ENCODE assay signal across 1 cellular context in the genomic region with DNA sequence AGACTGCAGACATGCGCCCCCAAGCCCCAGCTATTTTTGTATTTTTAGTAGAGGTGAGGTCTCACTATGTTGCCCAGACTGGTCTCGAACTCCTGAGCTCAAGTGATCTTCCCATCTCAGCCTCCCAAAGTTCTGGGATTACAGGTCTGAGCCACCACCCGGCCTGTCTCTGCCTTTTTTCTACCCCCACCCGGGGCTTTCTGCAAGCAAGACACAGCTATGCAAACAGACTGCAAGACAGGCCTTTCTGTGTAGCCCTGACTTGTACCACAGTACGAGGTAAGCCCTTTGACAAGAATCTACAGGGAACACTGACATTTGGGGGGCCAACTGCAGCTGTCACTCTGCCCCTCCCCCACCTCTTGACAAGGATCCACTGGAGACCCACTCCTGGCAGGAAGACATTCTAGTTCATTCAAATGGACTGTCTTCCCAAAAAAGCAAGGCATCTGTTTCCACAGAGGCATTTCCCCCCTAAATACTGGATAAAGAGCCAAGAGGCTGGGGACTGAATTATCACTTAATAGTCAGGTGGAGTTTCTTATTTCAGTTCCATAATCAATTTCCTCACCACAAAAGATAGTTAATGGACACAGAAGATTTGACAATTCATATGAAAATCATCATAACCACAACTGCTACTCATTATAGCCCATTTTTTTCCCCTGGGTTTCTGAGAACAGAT.
TF ChIP-seq lines count a peak whose summit lies in the region.

No MANE protein-coding gene starts in this region.

TF ChIP-seq in GM12878, 131 proteins besides CTCF, POLR2A, EP300 and RAD21 (continued from another document and continues in another):
- TF ChIP-seq, protein P1, sequence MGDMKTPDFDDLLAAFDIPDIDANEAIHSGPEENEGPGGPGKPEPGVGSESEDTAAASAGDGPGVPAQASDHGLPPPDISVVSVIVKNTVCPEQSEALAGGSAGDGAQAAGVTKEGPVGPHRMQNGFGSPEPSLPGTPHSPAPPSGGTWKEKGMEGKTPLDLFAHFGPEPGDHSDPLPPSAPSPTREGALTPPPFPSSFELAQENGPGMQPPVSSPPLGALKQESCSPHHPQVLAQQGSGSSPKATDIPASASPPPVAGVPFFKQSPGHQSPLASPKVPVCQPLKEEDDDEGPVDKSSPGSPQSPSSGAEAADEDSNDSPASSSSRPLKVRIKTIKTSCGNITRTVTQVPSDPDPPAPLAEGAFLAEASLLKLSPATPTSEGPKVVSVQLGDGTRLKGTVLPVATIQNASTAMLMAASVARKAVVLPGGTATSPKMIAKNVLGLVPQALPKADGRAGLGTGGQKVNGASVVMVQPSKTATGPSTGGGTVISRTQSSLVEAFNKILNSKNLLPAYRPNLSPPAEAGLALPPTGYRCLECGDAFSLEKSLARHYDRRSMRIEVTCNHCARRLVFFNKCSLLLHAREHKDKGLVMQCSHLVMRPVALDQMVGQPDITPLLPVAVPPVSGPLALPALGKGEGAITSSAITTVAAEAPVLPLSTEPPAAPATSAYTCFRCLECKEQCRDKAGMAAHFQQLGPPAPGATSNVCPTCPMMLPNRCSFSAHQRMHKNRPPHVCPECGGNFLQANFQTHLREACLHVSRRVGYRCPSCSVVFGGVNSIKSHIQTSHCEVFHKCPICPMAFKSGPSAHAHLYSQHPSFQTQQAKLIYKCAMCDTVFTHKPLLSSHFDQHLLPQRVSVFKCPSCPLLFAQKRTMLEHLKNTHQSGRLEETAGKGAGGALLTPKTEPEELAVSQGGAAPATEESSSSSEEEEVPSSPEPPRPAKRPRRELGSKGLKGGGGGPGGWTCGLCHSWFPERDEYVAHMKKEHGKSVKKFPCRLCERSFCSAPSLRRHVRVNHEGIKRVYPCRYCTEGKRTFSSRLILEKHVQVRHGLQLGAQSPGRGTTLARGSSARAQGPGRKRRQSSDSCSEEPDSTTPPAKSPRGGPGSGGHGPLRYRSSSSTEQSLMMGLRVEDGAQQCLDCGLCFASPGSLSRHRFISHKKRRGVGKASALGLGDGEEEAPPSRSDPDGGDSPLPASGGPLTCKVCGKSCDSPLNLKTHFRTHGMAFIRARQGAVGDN (IDR thresholded peaks at IDR 0.05), result no peak
- peak; percentile 72 to 79 for TF ChIP-seq IKZF2 (IDR thresholded peaks at IDR 0.05)
- TF ChIP-seq, protein P2, sequence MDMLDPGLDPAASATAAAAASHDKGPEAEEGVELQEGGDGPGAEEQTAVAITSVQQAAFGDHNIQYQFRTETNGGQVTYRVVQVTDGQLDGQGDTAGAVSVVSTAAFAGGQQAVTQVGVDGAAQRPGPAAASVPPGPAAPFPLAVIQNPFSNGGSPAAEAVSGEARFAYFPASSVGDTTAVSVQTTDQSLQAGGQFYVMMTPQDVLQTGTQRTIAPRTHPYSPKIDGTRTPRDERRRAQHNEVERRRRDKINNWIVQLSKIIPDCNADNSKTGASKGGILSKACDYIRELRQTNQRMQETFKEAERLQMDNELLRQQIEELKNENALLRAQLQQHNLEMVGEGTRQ (IDR thresholded peaks at IDR 0.05; ENCODE audit: borderline replicate concordance, low read depth, low read length), result no peak
- TF ChIP-seq RAD51 (IDR thresholded peaks at IDR 0.05), result no peak
- TF ChIP-seq, protein P3, sequence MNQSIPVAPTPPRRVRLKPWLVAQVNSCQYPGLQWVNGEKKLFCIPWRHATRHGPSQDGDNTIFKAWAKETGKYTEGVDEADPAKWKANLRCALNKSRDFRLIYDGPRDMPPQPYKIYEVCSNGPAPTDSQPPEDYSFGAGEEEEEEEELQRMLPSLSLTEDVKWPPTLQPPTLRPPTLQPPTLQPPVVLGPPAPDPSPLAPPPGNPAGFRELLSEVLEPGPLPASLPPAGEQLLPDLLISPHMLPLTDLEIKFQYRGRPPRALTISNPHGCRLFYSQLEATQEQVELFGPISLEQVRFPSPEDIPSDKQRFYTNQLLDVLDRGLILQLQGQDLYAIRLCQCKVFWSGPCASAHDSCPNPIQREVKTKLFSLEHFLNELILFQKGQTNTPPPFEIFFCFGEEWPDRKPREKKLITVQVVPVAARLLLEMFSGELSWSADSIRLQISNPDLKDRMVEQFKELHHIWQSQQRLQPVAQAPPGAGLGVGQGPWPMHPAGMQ (IDR thresholded peaks at IDR 0.05; ENCODE audit: borderline replicate concordance), result no peak
- no peak for TF ChIP-seq NFYA (IDR thresholded peaks at IDR 0.05; ENCODE audit: borderline replicate concordance, low read depth, low read length)
- TF ChIP-seq RB1 (IDR thresholded peaks at IDR 0.05; ENCODE audit: borderline replicate concordance), result no peak
- no peak for TF ChIP-seq PAX8 (IDR thresholded peaks at IDR 0.05)
- TF ChIP-seq RFX5 (IDR thresholded peaks at IDR 0.05; ENCODE audit: low read depth, low read length), result no peak
- TF ChIP-seq TCF12 (IDR thresholded peaks at IDR 0.05; ENCODE audit: low read depth, low read length), result 0 out of 2 replicates have a peak, but pooled peaks have one; percentile 6
- peak; percentile 49; the same call in 1 of the 2 replicates for TF ChIP-seq TCF7 (IDR thresholded peaks at IDR 0.05; ENCODE audit: borderline replicate concordance)
- no peak for TF ChIP-seq PAX5 (IDR thresholded peaks at IDR 0.05; ENCODE audit: borderline replicate concordance, low read depth, low read length)
- TF ChIP-seq BACH1 (IDR thresholded peaks at IDR 0.05; ENCODE audit: borderline replicate concordance), result no peak
- no peak for TF ChIP-seq ZSCAN29 (IDR thresholded peaks at IDR 0.05)
- TF ChIP-seq FOS (IDR thresholded peaks at IDR 0.05; ENCODE audit: borderline replicate concordance, extremely low read depth, insufficient read length), result no peak
- TF ChIP-seq, protein P4, sequence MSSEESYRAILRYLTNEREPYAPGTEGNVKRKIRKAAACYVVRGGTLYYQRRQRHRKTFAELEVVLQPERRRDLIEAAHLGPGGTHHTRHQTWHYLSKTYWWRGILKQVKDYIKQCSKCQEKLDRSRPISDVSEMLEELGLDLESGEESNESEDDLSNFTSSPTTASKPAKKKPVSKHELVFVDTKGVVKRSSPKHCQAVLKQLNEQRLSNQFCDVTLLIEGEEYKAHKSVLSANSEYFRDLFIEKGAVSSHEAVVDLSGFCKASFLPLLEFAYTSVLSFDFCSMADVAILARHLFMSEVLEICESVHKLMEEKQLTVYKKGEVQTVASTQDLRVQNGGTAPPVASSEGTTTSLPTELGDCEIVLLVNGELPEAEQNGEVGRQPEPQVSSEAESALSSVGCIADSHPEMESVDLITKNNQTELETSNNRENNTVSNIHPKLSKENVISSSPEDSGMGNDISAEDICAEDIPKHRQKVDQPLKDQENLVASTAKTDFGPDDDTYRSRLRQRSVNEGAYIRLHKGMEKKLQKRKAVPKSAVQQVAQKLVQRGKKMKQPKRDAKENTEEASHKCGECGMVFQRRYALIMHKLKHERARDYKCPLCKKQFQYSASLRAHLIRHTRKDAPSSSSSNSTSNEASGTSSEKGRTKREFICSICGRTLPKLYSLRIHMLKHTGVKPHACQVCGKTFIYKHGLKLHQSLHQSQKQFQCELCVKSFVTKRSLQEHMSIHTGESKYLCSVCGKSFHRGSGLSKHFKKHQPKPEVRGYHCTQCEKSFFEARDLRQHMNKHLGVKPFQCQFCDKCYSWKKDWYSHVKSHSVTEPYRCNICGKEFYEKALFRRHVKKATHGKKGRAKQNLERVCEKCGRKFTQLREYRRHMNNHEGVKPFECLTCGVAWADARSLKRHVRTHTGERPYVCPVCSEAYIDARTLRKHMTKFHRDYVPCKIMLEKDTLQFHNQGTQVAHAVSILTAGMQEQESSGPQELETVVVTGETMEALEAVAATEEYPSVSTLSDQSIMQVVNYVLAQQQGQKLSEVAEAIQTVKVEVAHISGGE (CRISPR knock-in tag; IDR thresholded peaks at IDR 0.05), result no peak
- TF ChIP-seq, protein P5, sequence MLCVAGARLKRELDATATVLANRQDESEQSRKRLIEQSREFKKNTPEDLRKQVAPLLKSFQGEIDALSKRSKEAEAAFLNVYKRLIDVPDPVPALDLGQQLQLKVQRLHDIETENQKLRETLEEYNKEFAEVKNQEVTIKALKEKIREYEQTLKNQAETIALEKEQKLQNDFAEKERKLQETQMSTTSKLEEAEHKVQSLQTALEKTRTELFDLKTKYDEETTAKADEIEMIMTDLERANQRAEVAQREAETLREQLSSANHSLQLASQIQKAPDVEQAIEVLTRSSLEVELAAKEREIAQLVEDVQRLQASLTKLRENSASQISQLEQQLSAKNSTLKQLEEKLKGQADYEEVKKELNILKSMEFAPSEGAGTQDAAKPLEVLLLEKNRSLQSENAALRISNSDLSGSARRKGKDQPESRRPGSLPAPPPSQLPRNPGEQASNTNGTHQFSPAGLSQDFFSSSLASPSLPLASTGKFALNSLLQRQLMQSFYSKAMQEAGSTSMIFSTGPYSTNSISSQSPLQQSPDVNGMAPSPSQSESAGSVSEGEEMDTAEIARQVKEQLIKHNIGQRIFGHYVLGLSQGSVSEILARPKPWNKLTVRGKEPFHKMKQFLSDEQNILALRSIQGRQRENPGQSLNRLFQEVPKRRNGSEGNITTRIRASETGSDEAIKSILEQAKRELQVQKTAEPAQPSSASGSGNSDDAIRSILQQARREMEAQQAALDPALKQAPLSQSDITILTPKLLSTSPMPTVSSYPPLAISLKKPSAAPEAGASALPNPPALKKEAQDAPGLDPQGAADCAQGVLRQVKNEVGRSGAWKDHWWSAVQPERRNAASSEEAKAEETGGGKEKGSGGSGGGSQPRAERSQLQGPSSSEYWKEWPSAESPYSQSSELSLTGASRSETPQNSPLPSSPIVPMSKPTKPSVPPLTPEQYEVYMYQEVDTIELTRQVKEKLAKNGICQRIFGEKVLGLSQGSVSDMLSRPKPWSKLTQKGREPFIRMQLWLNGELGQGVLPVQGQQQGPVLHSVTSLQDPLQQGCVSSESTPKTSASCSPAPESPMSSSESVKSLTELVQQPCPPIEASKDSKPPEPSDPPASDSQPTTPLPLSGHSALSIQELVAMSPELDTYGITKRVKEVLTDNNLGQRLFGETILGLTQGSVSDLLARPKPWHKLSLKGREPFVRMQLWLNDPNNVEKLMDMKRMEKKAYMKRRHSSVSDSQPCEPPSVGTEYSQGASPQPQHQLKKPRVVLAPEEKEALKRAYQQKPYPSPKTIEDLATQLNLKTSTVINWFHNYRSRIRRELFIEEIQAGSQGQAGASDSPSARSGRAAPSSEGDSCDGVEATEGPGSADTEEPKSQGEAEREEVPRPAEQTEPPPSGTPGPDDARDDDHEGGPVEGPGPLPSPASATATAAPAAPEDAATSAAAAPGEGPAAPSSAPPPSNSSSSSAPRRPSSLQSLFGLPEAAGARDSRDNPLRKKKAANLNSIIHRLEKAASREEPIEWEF (IDR thresholded peaks at IDR 0.05; ENCODE audit: insufficient replicate concordance, low read depth, low read length), result peak; percentile 85
- TF ChIP-seq CHD4 (IDR thresholded peaks at IDR 0.05), result no peak
- TF ChIP-seq, protein P6, sequence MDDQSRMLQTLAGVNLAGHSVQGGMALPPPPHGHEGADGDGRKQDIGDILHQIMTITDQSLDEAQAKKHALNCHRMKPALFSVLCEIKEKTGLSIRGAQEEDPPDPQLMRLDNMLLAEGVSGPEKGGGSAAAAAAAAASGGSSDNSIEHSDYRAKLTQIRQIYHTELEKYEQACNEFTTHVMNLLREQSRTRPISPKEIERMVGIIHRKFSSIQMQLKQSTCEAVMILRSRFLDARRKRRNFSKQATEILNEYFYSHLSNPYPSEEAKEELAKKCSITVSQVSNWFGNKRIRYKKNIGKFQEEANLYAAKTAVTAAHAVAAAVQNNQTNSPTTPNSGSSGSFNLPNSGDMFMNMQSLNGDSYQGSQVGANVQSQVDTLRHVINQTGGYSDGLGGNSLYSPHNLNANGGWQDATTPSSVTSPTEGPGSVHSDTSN (IDR thresholded peaks at IDR 0.05; ENCODE audit: insufficient replicate concordance, low read depth, low read length), result no peak
- TF ChIP-seq TCF3 (IDR thresholded peaks at IDR 0.05; ENCODE audit: borderline replicate concordance, insufficient read depth, low read depth, low read length), result 0 out of 2 replicates have a peak, but pooled peaks have one; percentile 7
- no peak for TF ChIP-seq CREB1 (IDR thresholded peaks at IDR 0.05; ENCODE audit: low read depth)
- TF ChIP-seq, protein P7, sequence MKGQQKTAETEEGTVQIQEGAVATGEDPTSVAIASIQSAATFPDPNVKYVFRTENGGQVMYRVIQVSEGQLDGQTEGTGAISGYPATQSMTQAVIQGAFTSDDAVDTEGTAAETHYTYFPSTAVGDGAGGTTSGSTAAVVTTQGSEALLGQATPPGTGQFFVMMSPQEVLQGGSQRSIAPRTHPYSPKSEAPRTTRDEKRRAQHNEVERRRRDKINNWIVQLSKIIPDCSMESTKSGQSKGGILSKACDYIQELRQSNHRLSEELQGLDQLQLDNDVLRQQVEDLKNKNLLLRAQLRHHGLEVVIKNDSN (IDR thresholded peaks at IDR 0.05; ENCODE audit: borderline replicate concordance, extremely low read length, insufficient read depth, low read depth, low read length), result no peak
- 0 out of 3 replicates have a peak, but pooled peaks have one; percentile 29 for TF ChIP-seq POU2F2 (IDR thresholded peaks at IDR 0.05; ENCODE audit: borderline replicate concordance, low read depth, low read length)
- TF ChIP-seq POLR2AphosphoS5 (IDR thresholded peaks at IDR 0.05; ENCODE audit: low read length), result no peak
- no peak for TF ChIP-seq NR2C1 (IDR thresholded peaks at IDR 0.05)
- peak; percentile 62; the same call in 1 of the 2 replicates for TF ChIP-seq TBL1XR1 (IDR thresholded peaks at IDR 0.05; ENCODE audit: low read depth, low read length)
- TF ChIP-seq, protein P8, sequence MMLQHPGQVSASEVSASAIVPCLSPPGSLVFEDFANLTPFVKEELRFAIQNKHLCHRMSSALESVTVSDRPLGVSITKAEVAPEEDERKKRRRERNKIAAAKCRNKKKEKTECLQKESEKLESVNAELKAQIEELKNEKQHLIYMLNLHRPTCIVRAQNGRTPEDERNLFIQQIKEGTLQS (IDR thresholded peaks at IDR 0.05; ENCODE audit: borderline replicate concordance, extremely low read depth, low read depth, low read length), result no peak
- TF ChIP-seq CBX5 (IDR thresholded peaks at IDR 0.05; ENCODE audit: low read depth), result no peak
- TF ChIP-seq ZZZ3 (IDR thresholded peaks at IDR 0.05; ENCODE audit: control insufficient read depth, insufficient read length, low read depth), result no peak
- no peak for TF ChIP-seq KAT2A (conservative IDR thresholded peaks at IDR 0.05; ENCODE audit: control insufficient read depth, low read depth, low read length)
- TF ChIP-seq YY1 (IDR thresholded peaks at IDR 0.05; ENCODE audit: low read depth, low read length), result no peak
